In genomic region chr12:25365340-25365730, GRCh38 we compare ENCODE assay signal across 13 cellular contexts.
DNase-seq lines count a peak whose midpoint lies in the region; ATAC-seq and TF ChIP-seq lines count a peak whose summit lies in the region.
"Had no signal": no experiment of that assay in that cellular context is flagged by ENCODE, and none has a peak within 500 bp of the region (broad histone marks: within the 10 kb centered on the region; RNA-seq: fewer than 3 reads in every experiment).

No MANE protein-coding gene starts in this region.

- no peaks in the 10 kb centered on the region for H3K27me3 ChIP-seq in HUES64 (ENCODE audit: insufficient read depth, low read length)
- H3K27me3 ChIP-seq in endodermal cell (ENCODE audit: control insufficient read depth, insufficient read depth, low read length, poor library complexity, severe bottlenecking) = no peaks in the 10 kb centered on the region
- no peaks in the 10 kb centered on the region for H3K27me3 ChIP-seq in aorta (ENCODE audit: control insufficient read depth in 1 of 2, insufficient read depth in 2 of 2, low read length in 1 of 2)
- H3K27me3 ChIP-seq in PC-3 (ENCODE audit: low read length) = peaks cover 23% of the 10 kb centered on the region
- H3K27me3 ChIP-seq: ascending aorta, heart right ventricle had no signal

- H3K9me3 ChIP-seq in HUES64 (ENCODE audit: insufficient read depth, low read depth, low read length) (no peaks in the 10 kb centered on the region), endodermal cell (ENCODE audit: control insufficient read depth, low read length) (peaks cover 11% of the 10 kb centered on the region), aorta (ENCODE audit: control insufficient read depth, low read length) (no peaks in the 10 kb centered on the region), PC-3 (ENCODE audit: low read length) (no peaks in the 10 kb centered on the region)
- H3K9me3 ChIP-seq: ascending aorta, heart right ventricle, thoracic aorta had no signal

- WGBS in HUES64 = 60% methylated on average over 3 of the region's 3 CpGs
- 53 to 65% methylated on average over 2 to 3 of the region's 3 CpGs for WGBS in endodermal cell (ENCODE audit: insufficient coverage in 1 of 2, insufficient read length in 1 of 2), 2 experiments
- 22 to 30% methylated on average over 3 of the region's 3 CpGs for WGBS in aorta, 2 donors

- POLR2A ChIA-PET in PC-3 (lab: Charles Lee; ENCODE audit: unreplicated experiment) = no interaction called here

- no TSS peak for BruUV-seq in PC-3 (replicated peaks; lab: Mats Ljungman, UMichigan)

- H3K9me3 Mint-ChIP-seq in endodermal cell = peaks cover 19% of the 10 kb centered on the region

- intact Hi-C loops in aorta (cut with DNase I) (no loop called here), PC-3 (cut with micrococcal nuclease) (no loop called here)

- H3K9ac ChIP-seq in HUES64 (ENCODE audit: low read depth, low read length) (no peak overlapping the region), endodermal cell (ENCODE audit: extremely low read depth, low read length, poor library complexity, severe bottlenecking) (no peak overlapping the region), PC-3 (ENCODE audit: low read length) (no peak overlapping the region)

- H3K36me3 ChIP-seq in HUES64 (ENCODE audit: insufficient read depth, low read length) (no peaks in the 10 kb centered on the region), endodermal cell (ENCODE audit: control insufficient read depth, insufficient read depth, low read length) (no peaks in the 10 kb centered on the region), aorta (ENCODE audit: control insufficient read depth in 1 of 2, insufficient read depth in 2 of 2, low read length in 1 of 2) (no peaks in the 10 kb centered on the region), PC-3 (ENCODE audit: low read depth, low read length) (no peaks in the 10 kb centered on the region)
- H3K36me3 ChIP-seq: ascending aorta, heart right ventricle, thoracic aorta had no signal

- H3K4me1 ChIP-seq in HUES64 (ENCODE audit: insufficient read depth, low read length) (peaks cover 18% of the 10 kb centered on the region), endodermal cell (ENCODE audit: control insufficient read depth, insufficient read depth, low read length) (peaks cover 7% of the 10 kb centered on the region), aorta (ENCODE audit: control insufficient read depth in 1 of 2, insufficient read depth in 2 of 2, low read length in 2 of 2) (no peaks in the 10 kb centered on the region), PC-3 (ENCODE audit: insufficient read depth, low read length) (no peaks in the 10 kb centered on the region)
- H3K4me1 ChIP-seq: ascending aorta, heart right ventricle had no signal

- H2AFZ ChIP-seq in PC-3 (ENCODE audit: low read length) = no peak overlapping the region

- ATAC-seq in GM18517 (IDR thresholded peaks at IDR 0.05; ENCODE audit: unreplicated experiment) (peak; percentile 17), GM21526 (IDR thresholded peaks at IDR 0.05; ENCODE audit: low FRiP score, unreplicated experiment) (peak; percentile 16), aorta (ENCODE audit: low FRiP score) (no peak), PC-3 (no peak)
- ATAC-seq: heart right ventricle had no signal

- H3K4me1 Mint-ChIP-seq in endodermal cell = peaks cover 31% of the 10 kb centered on the region

- H3K9me2 ChIP-seq in PC-3 (replicated peaks; ENCODE audit: low read length) = no peaks in the 10 kb centered on the region

- peak overlapping the region; percentile 5 for H3K4me3 Mint-ChIP-seq in endodermal cell

- peak; percentile 15 for DNase-seq in endodermal cell
- DNase-seq in DMS114 treated with DMSO at 0.1 percent for 48 hours (lab: John Stamatoyannopoulos, UW; ENCODE audit: unreplicated experiment) = no peak
- no peak for DNase-seq in COLO829 (ENCODE audit: low spot score)
- DNase-seq in aorta = no peak
- DNase-seq in PC-3 = no peak
- DNase-seq: DMS53, heart right ventricle, posterior cingulate gyrus had no signal

- H3F3A ChIP-seq in PC-3 (ENCODE audit: low read length, unreplicated experiment) = no peaks in the 10 kb centered on the region

- H3K4me2 ChIP-seq in PC-3 (ENCODE audit: low read length) = no peak overlapping the region

- TF ChIP-seq CTCF in endodermal cell (conservative IDR thresholded peaks at IDR 0.05) (no peak), PC-3 (conservative IDR thresholded peaks at IDR 0.05; ENCODE audit: low read depth, low read length) (no peak)

- H3K4me3 ChIP-seq in HUES64 (ENCODE audit: low read length) (no peak overlapping the region), endodermal cell (ENCODE audit: low read length) (no peak overlapping the region), aorta (ENCODE audit: low read length in 2 of 2) (no peak overlapping the region), PC-3 (ENCODE audit: low read length) (no peak overlapping the region)
- H3K4me3 ChIP-seq: ascending aorta, heart right ventricle, thoracic aorta had no signal

- H4K20me1 ChIP-seq in PC-3 (ENCODE audit: low read length) = no peaks in the 10 kb centered on the region

- H3K79me2 ChIP-seq in PC-3 (ENCODE audit: low read length) = no peaks in the 10 kb centered on the region

- peaks cover 8% of the 10 kb centered on the region for H3K36me3 Mint-ChIP-seq in endodermal cell (ENCODE audit: low read depth)

- H3K27ac ChIP-seq in HUES64 (ENCODE audit: low read depth, low read length) (peak overlapping the region; percentile 89; the same call in 1 of the 2 replicates), endodermal cell (ENCODE audit: low read depth, low read length) (no peak overlapping the region), aorta (ENCODE audit: low read depth in 1 of 2, low read length in 2 of 2) (no peak overlapping the region), PC-3 (ENCODE audit: low read length) (no peak overlapping the region)
- H3K27ac ChIP-seq: ascending aorta, heart right ventricle, thoracic aorta had no signal

- H3K27me3 Mint-ChIP-seq in endodermal cell (ENCODE audit: insufficient read depth) = no peaks in the 10 kb centered on the region

- CTCF ChIA-PET in PC-3 (lab: Charles Lee) = no interaction called here

- peak overlapping the region; percentile 40 for H3K27ac Mint-ChIP-seq in endodermal cell

Comparison
In these comparisons a context has a peak if more than half of its experiments do, and no peak if none do; other contexts are left out.
1. ATAC-seq: peak in GM18517 (single experiment) and GM21526 (single experiment); none in aorta (single experiment) and PC-3 (single experiment).